Comparison of ENCODE assay signal across 7 cellular contexts in the genomic region with DNA sequence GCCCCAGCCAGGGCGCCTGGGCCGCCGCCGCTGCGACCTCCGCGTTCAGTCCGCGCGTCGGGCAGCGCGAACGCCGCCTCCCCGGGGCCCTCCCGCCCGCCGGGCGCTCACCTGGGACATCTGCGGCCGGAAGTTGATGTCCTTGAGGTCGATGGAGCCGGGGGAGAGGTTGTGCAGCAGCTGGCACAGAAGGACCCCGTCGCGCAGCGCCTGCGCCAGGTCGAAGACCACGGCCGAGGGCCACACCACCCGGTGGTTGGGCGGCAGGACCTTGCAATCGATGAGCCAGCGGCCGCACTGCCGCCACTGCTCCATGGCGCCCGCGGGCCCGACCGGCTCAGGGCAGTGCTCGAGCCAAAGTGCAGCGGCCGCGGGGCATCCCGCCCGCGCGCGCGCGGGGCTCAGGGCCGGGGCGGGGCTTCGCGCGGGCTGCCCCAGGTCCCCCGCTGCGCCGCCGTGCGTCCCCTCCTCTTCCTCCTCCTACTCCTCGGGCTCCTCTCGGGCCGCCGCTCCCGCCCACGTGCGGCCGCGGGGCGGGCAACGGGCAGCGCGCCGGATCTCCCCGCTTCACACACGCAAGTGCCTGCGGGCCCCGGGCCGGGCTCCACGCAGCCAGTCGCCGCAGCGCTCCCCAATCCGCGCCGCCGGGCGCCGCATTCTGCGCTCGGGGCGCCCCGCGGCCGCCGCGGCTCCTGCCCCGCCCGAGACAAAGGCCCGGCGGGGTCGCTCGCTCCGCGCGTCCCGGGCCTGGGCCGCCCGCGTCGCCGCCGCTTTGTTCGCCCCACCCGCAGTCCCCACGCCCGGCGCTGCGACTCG. TPM values are rescaled to one million over a fixed set of nuclear protein-coding genes. Genes with fewer than 3 reads are reported as not detected.
DNase-seq lines count a peak whose midpoint lies in the region; ATAC-seq and TF ChIP-seq lines count a peak whose summit lies in the region.

Gene VAV2 (minus strand): TSS at position 361 of the 816 bp plus-strand sequence. CDS start 46 bp downstream, at position 315.

- intact Hi-C loops in right lobe of liver (cut with DNase I), result loop anchor here in 1 of 2 donors (5.0 kb wide), 1 partner anchor 200 kb away; no protein-coding TSS in a partner anchor

- WGBS in right lobe of liver (ENCODE audit: insufficient coverage, low coverage, low lambda C conversion rate, missing lambda C conversion rate), result 0% methylated on average over 6 of the region's 124 CpGs

- H3K9me3 ChIP-seq in WERI-Rb-1 (ENCODE audit: severe bottlenecking) (no peaks in the 10 kb centered on the region), right lobe of liver (no peaks in the 10 kb centered on the region)

- DNase-seq in HFF-Myc (ENCODE audit: extremely low read depth, low read depth), result no peak
- peak; percentile 62 for DNase-seq in NB4 (ENCODE audit: low read depth)
- peak; percentile 76 for DNase-seq in WERI-Rb-1
- DNase-seq in dedifferentiated amniotic fluid mesenchymal stem cell (ENCODE audit: extremely low spot score), result peak; percentile 18
- peak; percentile 86 to 90 (median 89) for DNase-seq in right lobe of liver
- peak; percentile 26 to 29 for DNase-seq in stimulated activated CD8-positive, alpha-beta memory T cell treated with anti-CD3 and anti-CD28 coated beads, Interleukin-15, amount 100 ng/mL, for 48 hours (ENCODE audit: low read depth in 2 of 2)

- H3K36me3 ChIP-seq in WERI-Rb-1, result peaks cover 2% of the 10 kb centered on the region; the same call in 1 of the 2 replicates
- no peaks in the 10 kb centered on the region for H3K36me3 ChIP-seq in right lobe of liver

- peaks cover 0 to 24% (median 11%) of the 10 kb centered on the region in 4 donors for H3K4me1 ChIP-seq in right lobe of liver

- H3K27me3 ChIP-seq in WERI-Rb-1 (ENCODE audit: insufficient read depth, low read depth, severe bottlenecking) (no peaks in the 10 kb centered on the region), right lobe of liver (no peaks in the 10 kb centered on the region)

- H3K4me3 ChIP-seq in HFF-Myc (replicated peaks; ENCODE audit: low read depth, low read length) (peak within 1 kb of the TSS; percentile 77), NB4 (ENCODE audit: low read depth, low read length) (peak within 1 kb of the TSS; percentile 48), WERI-Rb-1 (ENCODE audit: low read depth, low read length) (peak within 1 kb of the TSS; percentile 83), right lobe of liver (peak within 1 kb of the TSS; percentile 73 to 78 (median 75))

- TF ChIP-seq CTCF in HFF-Myc (IDR thresholded peaks at IDR 0.05; ENCODE audit: low read depth, low read length, missing control alignments) (no peak), NB4 (IDR thresholded peaks at IDR 0.05; ENCODE audit: low read depth, low read length) (no peak), WERI-Rb-1 (IDR thresholded peaks at IDR 0.05; ENCODE audit: low read depth, low read length) (no peak), right lobe of liver (IDR thresholded peaks at IDR 0.05) (no peak)

- TF ChIP-seq POLR2A in NB4 (IDR thresholded peaks at IDR 0.05; ENCODE audit: extremely low read depth, insufficient read length), result peak; percentile 33
- TF ChIP-seq POLR2A in right lobe of liver (IDR thresholded peaks at IDR 0.05), result peak; percentile 79

- ATAC-seq in GM18498 (IDR thresholded peaks at IDR 0.05; ENCODE audit: unreplicated experiment) (peak; percentile 62), right lobe of liver (peak; percentile 22 to 67 (median 56))

- H3K27ac ChIP-seq in WERI-Rb-1 (peak within 1 kb of the TSS; percentile 91), right lobe of liver (peak within 1 kb of the TSS; percentile 86 to 95 (median 89))

RNA-seq across cellular contexts. Expression of gene VAV2, which starts in this region (rescaled TPM):
- total RNA-seq in right lobe of liver, result 10 to 100 TPM; 30.1 to 44.3 (median 34.9) TPM
